ENCODE assay signal across 1 cellular context in the genomic region with DNA sequence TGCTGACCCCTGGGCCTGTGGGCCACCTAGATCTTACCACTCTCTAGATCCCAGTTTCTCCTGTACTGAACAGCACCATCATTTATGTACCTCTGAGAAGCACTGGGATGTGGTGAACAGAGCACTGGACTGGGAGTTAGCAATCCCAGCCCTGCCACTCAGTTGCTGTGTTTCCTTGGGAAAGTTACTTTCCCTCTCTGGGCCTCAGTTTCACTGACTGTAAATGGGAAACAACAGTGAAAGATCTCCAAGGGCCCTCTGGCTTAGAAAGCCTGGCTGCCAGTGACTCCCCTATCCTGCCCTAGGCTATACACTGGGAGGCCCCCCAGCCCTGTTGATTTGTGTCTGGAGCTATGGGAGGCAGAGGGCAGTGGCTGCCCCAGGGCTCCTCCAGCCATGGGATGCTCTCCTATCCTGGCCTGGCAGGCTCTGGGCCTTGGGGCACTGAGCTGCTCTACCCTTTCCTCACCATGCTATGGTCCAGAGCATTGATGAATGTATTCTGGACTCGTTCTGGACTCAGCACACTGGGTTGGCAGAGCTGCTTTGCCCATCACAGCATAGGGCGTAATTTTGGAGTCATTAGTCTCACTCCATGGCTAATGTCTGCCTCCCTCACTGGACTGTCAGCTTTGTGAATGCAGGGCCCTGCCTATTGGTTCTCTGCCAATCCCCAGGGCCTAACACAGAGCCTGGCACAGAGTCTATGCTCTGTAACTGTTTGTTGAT.
TF ChIP-seq lines count a peak whose summit lies in the region.

No MANE protein-coding gene starts in this region.

TF ChIP-seq in SK-N-SH, 30 proteins besides CTCF, POLR2A, EP300 and RAD21 (continued from another document):
- TF ChIP-seq, protein P1, sequence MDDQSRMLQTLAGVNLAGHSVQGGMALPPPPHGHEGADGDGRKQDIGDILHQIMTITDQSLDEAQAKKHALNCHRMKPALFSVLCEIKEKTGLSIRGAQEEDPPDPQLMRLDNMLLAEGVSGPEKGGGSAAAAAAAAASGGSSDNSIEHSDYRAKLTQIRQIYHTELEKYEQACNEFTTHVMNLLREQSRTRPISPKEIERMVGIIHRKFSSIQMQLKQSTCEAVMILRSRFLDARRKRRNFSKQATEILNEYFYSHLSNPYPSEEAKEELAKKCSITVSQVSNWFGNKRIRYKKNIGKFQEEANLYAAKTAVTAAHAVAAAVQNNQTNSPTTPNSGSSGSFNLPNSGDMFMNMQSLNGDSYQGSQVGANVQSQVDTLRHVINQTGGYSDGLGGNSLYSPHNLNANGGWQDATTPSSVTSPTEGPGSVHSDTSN (IDR thresholded peaks at IDR 0.05), result no peak
- TF ChIP-seq TEAD4 (IDR thresholded peaks at IDR 0.05; ENCODE audit: borderline replicate concordance, insufficient read depth) (no peak), TAF1 (IDR thresholded peaks at IDR 0.05; ENCODE audit: borderline replicate concordance, low read depth, low read length) (no peak), MXI1 (IDR thresholded peaks at IDR 0.05; ENCODE audit: low read depth, low read length) (no peak), NRF1 (IDR thresholded peaks at IDR 0.05; ENCODE audit: low read depth, low read length) (no peak), GATA2 (CRISPR knock-in tag; IDR thresholded peaks at IDR 0.05) (no peak), POLR2AphosphoS5 (IDR thresholded peaks at IDR 0.05; ENCODE audit: low read depth, low read length) (no peak), MEF2A (IDR thresholded peaks at IDR 0.05; ENCODE audit: borderline replicate concordance, low read depth) (no peak)
- TF ChIP-seq, protein P2, sequence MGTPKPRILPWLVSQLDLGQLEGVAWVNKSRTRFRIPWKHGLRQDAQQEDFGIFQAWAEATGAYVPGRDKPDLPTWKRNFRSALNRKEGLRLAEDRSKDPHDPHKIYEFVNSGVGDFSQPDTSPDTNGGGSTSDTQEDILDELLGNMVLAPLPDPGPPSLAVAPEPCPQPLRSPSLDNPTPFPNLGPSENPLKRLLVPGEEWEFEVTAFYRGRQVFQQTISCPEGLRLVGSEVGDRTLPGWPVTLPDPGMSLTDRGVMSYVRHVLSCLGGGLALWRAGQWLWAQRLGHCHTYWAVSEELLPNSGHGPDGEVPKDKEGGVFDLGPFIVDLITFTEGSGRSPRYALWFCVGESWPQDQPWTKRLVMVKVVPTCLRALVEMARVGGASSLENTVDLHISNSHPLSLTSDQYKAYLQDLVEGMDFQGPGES (IDR thresholded peaks at IDR 0.05; ENCODE audit: low read depth, low read length), result no peak
